Comparison of ENCODE assay signal across 8 cellular contexts in the genomic region with DNA sequence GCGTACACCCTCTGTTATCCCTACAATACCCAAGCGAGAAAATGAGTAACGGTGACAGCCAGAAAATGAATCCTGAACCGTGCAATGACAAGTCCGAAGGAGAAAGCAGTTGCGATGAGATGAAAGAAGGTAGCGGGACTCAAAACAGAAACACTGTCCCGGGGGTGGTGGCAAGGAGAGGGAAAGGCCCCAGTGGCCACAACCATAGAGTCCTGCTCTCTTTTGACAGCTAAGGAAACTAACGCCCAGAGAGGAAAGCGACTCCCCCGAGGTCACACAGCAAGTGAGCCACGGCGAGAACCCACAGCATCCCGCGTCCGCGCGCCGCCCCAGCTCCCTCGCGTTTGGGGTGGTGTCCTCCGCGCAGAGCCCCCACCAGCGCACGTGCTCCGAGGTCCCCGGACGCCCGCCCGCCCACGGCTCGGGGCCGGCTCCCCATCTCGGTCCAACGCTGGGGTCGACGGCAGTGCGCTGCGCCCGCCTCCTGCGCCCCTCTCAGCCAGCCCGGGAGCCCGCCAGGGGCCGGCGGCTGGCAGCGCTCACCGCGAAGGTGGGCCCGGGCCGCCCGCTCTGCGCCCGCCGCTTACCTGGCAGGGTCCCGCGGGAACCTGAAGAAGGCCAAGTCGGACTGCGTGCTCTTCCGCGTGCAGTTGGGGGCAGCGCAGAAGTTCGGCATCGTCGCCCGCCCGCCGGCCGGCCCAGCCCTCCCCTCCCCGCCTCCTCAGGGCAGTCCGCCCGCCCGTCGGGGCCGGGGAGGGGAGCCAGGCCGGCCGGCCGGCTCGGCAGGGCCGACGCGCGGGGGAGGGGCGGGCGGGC. TPM values are rescaled to one million over a fixed set of nuclear protein-coding genes. Genes with fewer than 3 reads are reported as not detected.
A peak's percentile ranks its signal among the peaks of the same experiment; 100 is the strongest.
DNase-seq lines count a peak whose midpoint lies in the region; ATAC-seq and TF ChIP-seq lines count a peak whose summit lies in the region.

No MANE protein-coding gene starts in this region.

- TF ChIP-seq CTCF in LNCaP clone FGC (IDR thresholded peaks at IDR 0.05; ENCODE audit: control insufficient read depth, extremely low read depth, insufficient read depth) (no peak), epithelial cell of proximal tubule (conservative IDR thresholded peaks at IDR 0.05; ENCODE audit: low read depth, low read length) (no peak)

- H3K27me3 Mint-ChIP-seq in naive B cell: no peaks in the 10 kb centered on the region
- H3K27me3 Mint-ChIP-seq in stimulated activated naive B cell treated with anti-CD40 and anti-IgM and Interleukin-4, amounts not matched to agents 10 μg/mL and 1 μg/mL and 100 μg/mL, for 72 hours: no peaks in the 10 kb centered on the region

- H3K27ac Mint-ChIP-seq in naive B cell: peak overlapping the region; percentile 65 to 98 (median 96)
- H3K27ac Mint-ChIP-seq in stimulated activated naive B cell treated with anti-CD40 and anti-IgM and Interleukin-4, amounts not matched to agents 10 μg/mL and 1 μg/mL and 100 μg/mL, for 72 hours: peak overlapping the region; percentile 95

- H3K4me1 Mint-ChIP-seq in naive B cell: peaks cover 64 to 80% (median 77%) of the 10 kb centered on the region in 3 donors
- H3K4me1 Mint-ChIP-seq in stimulated activated naive B cell treated with anti-CD40 and anti-IgM and Interleukin-4, amounts not matched to agents 10 μg/mL and 1 μg/mL and 100 μg/mL, for 72 hours: peaks cover 46 to 75% of the 10 kb centered on the region in 2 donors

- no peaks in the 10 kb centered on the region for H3K36me3 Mint-ChIP-seq in naive B cell
- peaks cover 6 to 16% of the 10 kb centered on the region in 2 donors for H3K36me3 Mint-ChIP-seq in stimulated activated naive B cell treated with anti-CD40 and anti-IgM and Interleukin-4, amounts not matched to agents 10 μg/mL and 1 μg/mL and 100 μg/mL, for 72 hours

- DNase-seq in D341Med (ENCODE audit: low spot score) (peak; percentile 72), LNCaP clone FGC (ENCODE audit: low read depth) (no peak), epithelial cell of proximal tubule (ENCODE audit: low read depth) (no peak), naive B cell (no peak), AML-193 (lab: John Stamatoyannopoulos, UW) (no peak)
- peak; percentile 24 to 26 for DNase-seq in activated CD8-positive, alpha-beta memory T cell treated with anti-CD3 and anti-CD28 coated beads for 4 hours (ENCODE audit: low read depth in 2 of 2)
- peak; percentile 51 for DNase-seq in stimulated activated naive B cell treated with anti-CD40 and anti-IgM and Interleukin-4, amounts not matched to agents 10 μg/mL and 1 μg/mL and 100 μg/mL, for 72 hours

- peak; percentile 25 for ATAC-seq in GM21717 (IDR thresholded peaks at IDR 0.05; ENCODE audit: unreplicated experiment)
- peak; percentile 36 to 46 for ATAC-seq in naive B cell (ENCODE audit: low read depth in 2 of 2)
- ATAC-seq in stimulated activated naive B cell treated with anti-CD40 and anti-IgM and Interleukin-4, amounts not matched to agents 10 μg/mL and 1 μg/mL and 100 μg/mL, for 72 hours (replicated peaks): peak; percentile 34 to 51

- peak overlapping the region; percentile 90 to 97 (median 96) for H3K4me3 Mint-ChIP-seq in naive B cell
- H3K4me3 Mint-ChIP-seq in stimulated activated naive B cell treated with anti-CD40 and anti-IgM and Interleukin-4, amounts not matched to agents 10 μg/mL and 1 μg/mL and 100 μg/mL, for 72 hours: peak overlapping the region; percentile 91 to 95

- no peaks in the 10 kb centered on the region for H3K9me3 Mint-ChIP-seq in naive B cell
- H3K9me3 Mint-ChIP-seq in stimulated activated naive B cell treated with anti-CD40 and anti-IgM and Interleukin-4, amounts not matched to agents 10 μg/mL and 1 μg/mL and 100 μg/mL, for 72 hours: no peaks in the 10 kb centered on the region

- H3K4me3 ChIP-seq in LNCaP clone FGC (ENCODE audit: low read depth, low read length): peak overlapping the region; percentile 56
- peak overlapping the region; percentile 92 for H3K4me3 ChIP-seq in epithelial cell of proximal tubule (ENCODE audit: low read depth, low read length)

RNA-seq across cellular contexts. Expression of gene THAP12, which starts 0.6 kb away (rescaled TPM):
- 24.1 and 27.5 TPM in 2 replicates for total RNA-seq in epithelial cell of proximal tubule
- polyA plus RNA-seq in naive B cell (ENCODE audit: low read depth in 6 of 6): 100 to 1,000 TPM in 1 of 6 donors, 10 to 100 TPM in 5; 55.7 to 112 (median 62.1) TPM

RNA-seq across cellular contexts. Expression of gene GVQW3, which starts 0.8 kb away (rescaled TPM):
- 0.87 and 7.0 TPM in 2 replicates for total RNA-seq in epithelial cell of proximal tubule
- polyA plus RNA-seq in naive B cell (ENCODE audit: low read depth in 6 of 6): 1 to 10 TPM in 2 of 6 donors, under 1 TPM in 4; 0.10 to 3.5 (median 0.86) TPM

Comparison
In these comparisons a context has a peak if more than half of its experiments do, and no peak if none do; other contexts are left out.
1. DNase-seq: peak in D341Med (single experiment), activated CD8-positive, alpha-beta memory T cell treated with anti-CD3 and anti-CD28 coated beads for 4 hours (2 of 2) and stimulated activated naive B cell treated with anti-CD40 and anti-IgM and Interleukin-4, amounts not matched to agents 10 μg/mL and 1 μg/mL and 100 μg/mL, for 72 hours (single experiment); none in LNCaP clone FGC (single experiment), epithelial cell of proximal tubule (single experiment), naive B cell (single experiment) and AML-193 (0 of 2).
2. Peak in every context shown above with its lines, with median percentiles within 50 percentile points of each other: ATAC-seq.